8 cellular contexts compared by ENCODE assay signal in genomic region chr2:108534577-108535379, GRCh38. TPM values are rescaled to one million over a fixed set of nuclear protein-coding genes. Genes with fewer than 3 reads are reported as not detected.
DNase-seq lines count a peak whose midpoint lies in the region; ATAC-seq and TF ChIP-seq lines count a peak whose summit lies in the region.

No MANE protein-coding gene starts in this region.

- H3K27ac ChIP-seq in ascending aorta (peak overlapping the region; percentile 73 to 84), iPS DF 6.9 (ENCODE audit: low read length) (no peak overlapping the region)

- H3K4me1 ChIP-seq in ascending aorta = peaks cover 0 to 17% of the 10 kb centered on the region in 2 donors
- H3K4me1 ChIP-seq in iPS DF 6.9 (ENCODE audit: control insufficient read depth, insufficient read depth, low read length) = 0 out of 2 replicates have a peak, but pooled peaks cover 2% of the 10 kb centered on the region

- no CpG with 5 or more reads among the region's 59 CpGs for WGBS in iPS DF 6.9 (ENCODE audit: insufficient coverage, insufficient read length)

- peak; percentile 40 for ATAC-seq in GM19452 (IDR thresholded peaks at IDR 0.05; ENCODE audit: unreplicated experiment)
- peak; percentile 37 for ATAC-seq in HG03521 (IDR thresholded peaks at IDR 0.05; ENCODE audit: unreplicated experiment)
- no peak for ATAC-seq in sciatic nerve

- H3K36me3 ChIP-seq in ascending aorta (no peaks in the 10 kb centered on the region), iPS DF 6.9 (ENCODE audit: control insufficient read depth, insufficient read depth, low read length) (no peaks in the 10 kb centered on the region)

- in situ Hi-C loops in SK-MEL-5 (cut with HindIII; ENCODE audit: low pct_unique_long_range_greater_than_20kb, low sequenced_read_pairs) = no loop called here

- H3K4me3 ChIP-seq in ascending aorta (peak overlapping the region; percentile 84 to 88), iPS DF 6.9 (ENCODE audit: low read length) (peak overlapping the region; percentile 88)

- H3K27me3 ChIP-seq in ascending aorta (no peaks in the 10 kb centered on the region), iPS DF 6.9 (ENCODE audit: control insufficient read depth, insufficient read depth, low read length) (no peaks in the 10 kb centered on the region; the same call in 1 of the 2 replicates)

- intact Hi-C loops in ascending aorta (cut with DNase I) (loop anchor here (2.0 to 5.0 kb wide), 3 partner anchors 38 to 86 kb away; partner anchors contain the start of gene GCC2), sciatic nerve (cut with DNase I) (no loop called here)

- DNase-seq in COLO668 (lab: John Stamatoyannopoulos, UW; ENCODE audit: unreplicated experiment) = peak; percentile 73
- peak; percentile 33 for DNase-seq in SK-MEL-5 (ENCODE audit: low read depth, low spot score)
- peak; percentile 9 to 78 for DNase-seq in ascending aorta (ENCODE audit: low spot score in 2 of 2)
- no peak for DNase-seq in iPS DF 6.9 (ENCODE audit: low read depth, low spot score)
- peak; percentile 64 for DNase-seq in sciatic nerve (ENCODE audit: low spot score)
- no peak for DNase-seq in mesenteric fat pad (ENCODE audit: low spot score)

- H3K9me3 ChIP-seq in ascending aorta = no peaks in the 10 kb centered on the region
- no peaks in the 10 kb centered on the region for H3K9me3 ChIP-seq in iPS DF 6.9 (ENCODE audit: control insufficient read depth, insufficient read depth, low read length)

- no peak for TF ChIP-seq CTCF in ascending aorta (IDR thresholded peaks at IDR 0.05)

RNA-seq across cellular contexts. Expression of gene LIMS1, which starts 0.5 kb away (rescaled TPM):
- total RNA-seq in SK-MEL-5 (2014; rRNA removed; shearing (Covaris generic)) = 38.0 and 42.8 TPM in 2 replicates
- polyA plus RNA-seq in SK-MEL-5 (2015; cell fraction: cytosol; rRNA removed) = 37.3 and 53.7 TPM in 2 replicates
- polyA plus RNA-seq in SK-MEL-5 (2015; cell fraction: nucleus; rRNA removed) = 13.3 and 16.5 TPM in 2 replicates
- total RNA-seq in ascending aorta (39.8 TPM), sciatic nerve (50.2 TPM), mesenteric fat pad (113 TPM)

Comparison
In these comparisons a context has a peak if more than half of its experiments do, and no peak if none do; other contexts are left out.
1. DNase-seq: peak in COLO668 (single experiment), SK-MEL-5 (single experiment), ascending aorta (2 of 2) and sciatic nerve (single experiment); none in iPS DF 6.9 (single experiment) and mesenteric fat pad (single experiment).